1 cellular context compared by ENCODE assay signal in genomic region chr3:48432411-48433371, GRCh38.
TF ChIP-seq lines count a peak whose summit lies in the region.

No MANE protein-coding gene starts in this region.

TF ChIP-seq in HEK293, 187 proteins besides CTCF, POLR2A, EP300 and RAD21 (continued from another document):
- peak; percentile 52; the same call in 1 of the 2 replicates for TF ChIP-seq ZNF394 (tag by site-specific recombination; IDR thresholded peaks at IDR 0.05; ENCODE audit: borderline replicate concordance)
- TF ChIP-seq ZBTB1 (tag by site-specific recombination; IDR thresholded peaks at IDR 0.05), result no peak
- TF ChIP-seq ZBTB8A (tag by site-specific recombination; IDR thresholded peaks at IDR 0.05), result no peak
- 0 out of 2 replicates have a peak, but pooled peaks have one; percentile 15 for TF ChIP-seq ZBTB20 (tag by site-specific recombination; IDR thresholded peaks at IDR 0.05)
- no peak for TF ChIP-seq ZNF707 (tag by site-specific recombination; IDR thresholded peaks at IDR 0.05)
- TF ChIP-seq ZBTB17 (tag by site-specific recombination; IDR thresholded peaks at IDR 0.05), result peak; percentile 46
- TF ChIP-seq ZNF660 (tag by site-specific recombination; IDR thresholded peaks at IDR 0.05), result 0 out of 2 replicates have a peak, but pooled peaks have one; percentile 14
- no peak for TF ChIP-seq ZNF549 (tag by site-specific recombination; IDR thresholded peaks at IDR 0.05)
- peak; percentile 73 for TF ChIP-seq SCRT2 (tag by site-specific recombination; IDR thresholded peaks at IDR 0.05)
- no peak for TF ChIP-seq OSR2 (tag by site-specific recombination; IDR thresholded peaks at IDR 0.05)
